ENCODE assay signal across 17 cellular contexts in genomic region chr20:10419550-10420133, GRCh38. TPM values are rescaled to one million over a fixed set of nuclear protein-coding genes. Genes with fewer than 3 reads are reported as not detected.
DNase-seq lines count a peak whose midpoint lies in the region; ATAC-seq and TF ChIP-seq lines count a peak whose summit lies in the region.
"Had no signal": no experiment of that assay in that cellular context is flagged by ENCODE, and none has a peak within 500 bp of the region (broad histone marks: within the 10 kb centered on the region; RNA-seq: fewer than 3 reads in every experiment).

No MANE protein-coding gene starts in this region.

- H2BK20ac ChIP-seq in H9 (ENCODE audit: low read depth, low read length, poor library complexity, severe bottlenecking) = no peak overlapping the region

- peaks cover 4 to 6% of the 10 kb centered on the region in 2 donors for H3K36me3 Mint-ChIP-seq in activated T-cell treated with anti-CD3 and anti-CD28 coated beads, Interleukin-2, amount 50 U/mL, for 72 hours (ENCODE audit: insufficient read depth in 2 of 2)
- H3K36me3 Mint-ChIP-seq in H9 (ENCODE audit: insufficient read depth in 1 of 3, low read depth in 3 of 3) = peaks cover 13 to 28% (median 21%) of the 10 kb centered on the region in 3 experiments

- no peaks in the 10 kb centered on the region for H3K4me1 ChIP-seq in trophoblast cell (ENCODE audit: control insufficient read depth in 1 of 2, insufficient read depth in 2 of 2, low read length in 2 of 2)
- H3K4me1 ChIP-seq in H9 (ENCODE audit: insufficient read depth, low read length) = no peaks in the 10 kb centered on the region

- H3K27me3 Mint-ChIP-seq in activated T-cell treated with anti-CD3 and anti-CD28 coated beads, Interleukin-2, amount 50 U/mL, for 72 hours (ENCODE audit: low read depth) = no peaks in the 10 kb centered on the region
- H3K27me3 Mint-ChIP-seq in H9 (ENCODE audit: low read depth) = no peaks in the 10 kb centered on the region
- H3K27me3 Mint-ChIP-seq: CD4-positive, alpha-beta memory T cell had no signal

- no peak overlapping the region for H2BK120ac ChIP-seq in trophoblast cell (ENCODE audit: insufficient read depth, low read length, poor library complexity)
- no peak overlapping the region for H2BK120ac ChIP-seq in H9 (ENCODE audit: low read depth, low read length, poor library complexity, severe bottlenecking)

- H3K4me2 ChIP-seq in trophoblast cell (ENCODE audit: low read length) (no peak overlapping the region), H9 (ENCODE audit: insufficient read depth, insufficient read length, low read length) (no peak overlapping the region)

- no peak overlapping the region for H4K12ac ChIP-seq in trophoblast cell (ENCODE audit: low read depth, low read length)

- ATAC-seq in activated T-cell treated with anti-CD3 and anti-CD28 coated beads, Interleukin-2, amount 50 U/mL, for 72 hours (replicated peaks in 1 of 2) = peak; percentile 34 to 62

- H2BK5ac ChIP-seq in trophoblast cell (ENCODE audit: low read depth, low read length, poor library complexity) (no peak overlapping the region), H9 (ENCODE audit: insufficient read length, low read length) (no peak overlapping the region)

- H3K4me3 ChIP-seq in epithelial cell of esophagus (ENCODE audit: low read length) (no peak overlapping the region), trophoblast cell (ENCODE audit: low read depth, low read length) (no peak overlapping the region)
- H3K4me3 ChIP-seq: right atrium auricular region, thoracic aorta had no signal

- no peak overlapping the region for H4K91ac ChIP-seq in trophoblast cell (ENCODE audit: low read depth, low read length)
- no peak overlapping the region for H4K91ac ChIP-seq in H9 (ENCODE audit: insufficient read length, low read depth, low read length)

- H3K4me1 Mint-ChIP-seq in activated T-cell treated with anti-CD3 and anti-CD28 coated beads, Interleukin-2, amount 50 U/mL, for 72 hours (ENCODE audit: low read depth) = peaks cover 20% of the 10 kb centered on the region
- H3K4me1 Mint-ChIP-seq in H9 = peaks cover 17 to 18% of the 10 kb centered on the region in 2 experiments

- no peak overlapping the region for H4K5ac ChIP-seq in H9 (ENCODE audit: insufficient read length, low read depth, low read length)

- no peak overlapping the region for H3K56ac ChIP-seq in H9 (ENCODE audit: insufficient read length, low read depth, low read length)

- peak overlapping the region; percentile 75 for H3K27ac Mint-ChIP-seq in activated T-cell treated with anti-CD3 and anti-CD28 coated beads, Interleukin-2, amount 50 U/mL, for 72 hours
- H3K27ac Mint-ChIP-seq in H9 = 0 out of 7 replicates have a peak overlapping the region, but pooled peaks of 1 of the 3 experiments have one; percentile 20
- H3K27ac Mint-ChIP-seq: endodermal cell had no signal

- H3K27me3 ChIP-seq in trophoblast cell (ENCODE audit: insufficient read depth, low read length) = no peaks in the 10 kb centered on the region
- no peaks in the 10 kb centered on the region for H3K27me3 ChIP-seq in H9 (ENCODE audit: insufficient read depth, low read length)
- H3K27me3 ChIP-seq: right atrium auricular region had no signal

- H3K23me2 ChIP-seq in H9 (ENCODE audit: insufficient read length, low read depth, low read length, poor library complexity, severe bottlenecking) = no peaks in the 10 kb centered on the region

- H3K4ac ChIP-seq in trophoblast cell (ENCODE audit: low read depth, low read length) = no peak overlapping the region
- no peak overlapping the region for H3K4ac ChIP-seq in H9 (ENCODE audit: low read depth, low read length)

- H3K14ac ChIP-seq in trophoblast cell (ENCODE audit: low read length) (no peak overlapping the region), H9 (ENCODE audit: insufficient read depth, low read length) (no peak overlapping the region)

- peaks cover 0 to 6% of the 10 kb centered on the region in 2 experiments for H3K36me3 ChIP-seq in trophoblast cell (ENCODE audit: control insufficient read depth in 1 of 2, insufficient read depth in 2 of 2, low read length in 2 of 2)
- H3K36me3 ChIP-seq: right atrium auricular region, thoracic aorta had no signal

- H3K79me1 ChIP-seq in trophoblast cell (ENCODE audit: low read length) (no peaks in the 10 kb centered on the region), H9 (ENCODE audit: insufficient read depth, low read depth, low read length, poor library complexity, severe bottlenecking) (peaks cover 3% of the 10 kb centered on the region)

- no peak overlapping the region for H3T11ph ChIP-seq in H9 (ENCODE audit: low read length)

- no peaks in the 10 kb centered on the region for H4K20me1 ChIP-seq in H9 (ENCODE audit: control insufficient read depth, insufficient read depth, insufficient read length)

- H3K79me2 ChIP-seq in trophoblast cell (ENCODE audit: control insufficient read depth, insufficient read depth, low read length, poor library complexity) = peaks cover 2% of the 10 kb centered on the region
- no peaks in the 10 kb centered on the region for H3K79me2 ChIP-seq in H9 (ENCODE audit: insufficient read depth, low read length)

- no peak overlapping the region for H2BK15ac ChIP-seq in H9 (ENCODE audit: low read depth, low read length)

- H2AFZ ChIP-seq in trophoblast cell (ENCODE audit: insufficient read depth, low read length, poor library complexity) (no peak overlapping the region), H9 (ENCODE audit: low read length) (no peak overlapping the region)

- no peak overlapping the region for H2BK12ac ChIP-seq in trophoblast cell (ENCODE audit: low read length)
- no peak overlapping the region for H2BK12ac ChIP-seq in H9 (ENCODE audit: insufficient read length, low read depth, low read length)

- H3K23ac ChIP-seq in trophoblast cell (ENCODE audit: low read length) = no peak overlapping the region
- H3K23ac ChIP-seq in H9 (ENCODE audit: insufficient read length, low read depth, low read length) = no peak overlapping the region

- TF ChIP-seq CTCF in epithelial cell of esophagus (IDR thresholded peaks at IDR 0.05; ENCODE audit: insufficient read depth, low read depth, low read length, missing control alignments) = no peak
- TF ChIP-seq CTCF in H9 (conservative IDR thresholded peaks at IDR 0.05) = no peak

- no peak overlapping the region for H3K18ac ChIP-seq in trophoblast cell (ENCODE audit: low read length)
- H3K18ac ChIP-seq in H9 (ENCODE audit: insufficient read length, low read depth, low read length) = no peak overlapping the region

- H4K8ac ChIP-seq in trophoblast cell (ENCODE audit: low read depth, low read length) (no peak overlapping the region), H9 (replicated peaks; ENCODE audit: insufficient read length, low read depth, low read length) (no peak overlapping the region)

- H3K9me3 ChIP-seq in trophoblast cell (ENCODE audit: insufficient read depth, low read depth, low read length) = no peaks in the 10 kb centered on the region
- H3K9me3 ChIP-seq in H9 (ENCODE audit: control insufficient read depth, low read depth, low read length) = no peaks in the 10 kb centered on the region
- H3K9me3 ChIP-seq: right atrium auricular region, thoracic aorta had no signal

- no peak for DNase-seq in activated T-cell treated with anti-CD3 and anti-CD28 coated beads, Interleukin-2, amount 50 U/mL, for 72 hours
- DNase-seq in activated T-cell treated with anti-CD3 and anti-CD28 coated beads for 4 hours (no peak), RKO (ENCODE audit: low spot score) (peak; percentile 70), epithelial cell of esophagus (ENCODE audit: low read depth) (peak; percentile 91), trophoblast cell (peak; percentile 23 to 51), H9 (no peak), NCI-H2227 (lab: John Stamatoyannopoulos, UW; ENCODE audit: unreplicated experiment) (no peak)
- DNase-seq in activated CD4-positive, alpha-beta T cell treated with anti-CD3 and anti-CD28 coated beads, Interleukin-2, amount 50 U/mL, for 48 hours = no peak
- DNase-seq: activated CD8-positive, alpha-beta memory T cell treated with anti-CD3 and anti-CD28 coated beads for 24 hours; activated gamma-delta T cell; CD4-positive, alpha-beta memory T cell; endodermal cell; midbrain; MV-4-11; NCI-H2107 had no signal

- H2AK5ac ChIP-seq in trophoblast cell (ENCODE audit: low read length) (no peak overlapping the region), H9 (ENCODE audit: insufficient read length, low read length) (no peak overlapping the region)

- no peak overlapping the region for H3K4me3 Mint-ChIP-seq in activated T-cell treated with anti-CD3 and anti-CD28 coated beads, Interleukin-2, amount 50 U/mL, for 72 hours
- H3K4me3 Mint-ChIP-seq in H9 = no peak overlapping the region
- H3K4me3 Mint-ChIP-seq: CD4-positive, alpha-beta memory T cell; endodermal cell had no signal

- H3K9ac ChIP-seq in trophoblast cell (ENCODE audit: low read length) (no peak overlapping the region), H9 (ENCODE audit: extremely low read depth, insufficient read length, low read length) (no peak overlapping the region)

- WGBS in trophoblast cell (ENCODE audit: extremely low coverage, insufficient coverage, insufficient read length) = no CpG with 5 or more reads among the region's 5 CpGs
- WGBS in H9 (ENCODE audit: extremely low coverage, insufficient read length, low lambda C conversion rate) = no CpG with 5 or more reads among the region's 5 CpGs

- no peaks in the 10 kb centered on the region for H3K9me3 Mint-ChIP-seq in activated T-cell treated with anti-CD3 and anti-CD28 coated beads, Interleukin-2, amount 50 U/mL, for 72 hours
- no peaks in the 10 kb centered on the region for H3K9me3 Mint-ChIP-seq in H9
- H3K9me3 Mint-ChIP-seq: CD4-positive, alpha-beta memory T cell had no signal

- H3K27ac ChIP-seq in trophoblast cell (ENCODE audit: low read depth, low read length) = no peak overlapping the region
- H3K27ac ChIP-seq in H9 (ENCODE audit: insufficient read length, low read depth, low read length) = no peak overlapping the region
- H3K27ac ChIP-seq: right atrium auricular region, thoracic aorta had no signal

RNA-seq across cellular contexts. Expression of gene MKKS, which starts 14.4 kb away (rescaled TPM):
- 1 to 10 TPM; 7.7 to 9.0 TPM for total RNA-seq in activated T-cell treated with anti-CD3 and anti-CD28 coated beads, Interleukin-2, amount 50 U/mL, for 72 hours
- polyA plus RNA-seq in trophoblast cell (2013) = 7.3 and 7.7 TPM in 2 replicates
- 10.6 and 11.6 TPM in 2 replicates for total RNA-seq in H9 (2021)

RNA-seq across cellular contexts. Expression of gene SLX4IP, which starts 15.5 kb away (rescaled TPM):
- total RNA-seq in activated T-cell treated with anti-CD3 and anti-CD28 coated beads, Interleukin-2, amount 50 U/mL, for 72 hours = 10 to 100 TPM in 1 of 2 donors, 1 to 10 TPM in 1; 7.3 to 10.9 TPM
- 2.7 and 3.0 TPM in 2 replicates for polyA plus RNA-seq in trophoblast cell (2013)
- 7.1 and 7.9 TPM in 2 replicates for total RNA-seq in H9 (2021)

Comparison
In these comparisons a context has a peak if more than half of its experiments do, and no peak if none do; other contexts are left out.
1. DNase-seq: peak in RKO (single experiment), epithelial cell of esophagus (single experiment) and trophoblast cell (2 of 2); none in activated T-cell treated with anti-CD3 and anti-CD28 coated beads, Interleukin-2, amount 50 U/mL, for 72 hours (0 of 2), activated T-cell treated with anti-CD3 and anti-CD28 coated beads for 4 hours (single experiment), H9 (single experiment), activated CD4-positive, alpha-beta T cell treated with anti-CD3 and anti-CD28 coated beads, Interleukin-2, amount 50 U/mL, for 48 hours (0 of 2) and NCI-H2227 (single experiment).